In genomic region chr12:39341179-39341578, GRCh38 we compare ENCODE assay signal across 15 cellular contexts.
DNase-seq lines count a peak whose midpoint lies in the region; ATAC-seq, FAIRE-seq and TF ChIP-seq lines count a peak whose summit lies in the region.
"Had no signal": no experiment of that assay in that cellular context is flagged by ENCODE, and none has a peak within 500 bp of the region (broad histone marks: within the 10 kb centered on the region; RNA-seq: fewer than 3 reads in every experiment).

No MANE protein-coding gene starts in this region.

- no peak for FAIRE-seq in urothelium cell line (lab: Jason Lieb, UNC)

- H3K27me3 ChIP-seq in OCI-LY3 (ENCODE audit: low read depth, low read length), result no peaks in the 10 kb centered on the region
- no peaks in the 10 kb centered on the region for H3K27me3 ChIP-seq in CD4-positive, alpha-beta memory T cell (ENCODE audit: insufficient read depth, low read length)
- H3K27me3 ChIP-seq: suprapubic skin had no signal

- CTCF ChIA-PET in activated CD4-positive, alpha-beta memory T cell treated with anti-CD3 and anti-CD28 coated beads for 36 hours (lab: Charles Lee), result no interaction called here
- CTCF ChIA-PET in activated CD4-positive, alpha-beta memory T cell treated with anti-CD3 and anti-CD28 coated beads, Interleukin-2, amount 10 ng/mL, durations not matched to agents 7 days and 5 days (lab: Charles Lee), result no interaction called here
- CTCF ChIA-PET in CD4-positive, alpha-beta memory T cell (lab: Charles Lee; ENCODE audit: partially characterized antibody), result interaction anchor here (1.2 to 1.4 kb wide), 2 partner anchors 8 to 18 kb away, joined by 3 read pairs; no protein-coding TSS in a partner anchor

- no peak overlapping the region for H3K4me3 Mint-ChIP-seq in activated CD4-positive, alpha-beta memory T cell treated with anti-CD3 and anti-CD28 coated beads for 36 hours
- H3K4me3 Mint-ChIP-seq in activated CD4-positive, alpha-beta memory T cell treated with anti-CD3 and anti-CD28 coated beads, Interleukin-2, amount 10 ng/mL, durations not matched to agents 7 days and 5 days, result no peak overlapping the region
- H3K4me3 Mint-ChIP-seq in stimulated activated memory B cell treated with anti-CD40 and anti-IgM and Interleukin-4, amounts not matched to agents 10 μg/mL and 1 μg/mL and 100 μg/mL, for 72 hours, result no peak overlapping the region
- no peak overlapping the region for H3K4me3 Mint-ChIP-seq in CD4-positive, alpha-beta memory T cell

- no peak overlapping the region for H3K4me3 ChIP-seq in OCI-LY3 (ENCODE audit: low read length)
- H3K4me3 ChIP-seq in CD4-positive, alpha-beta memory T cell (ENCODE audit: low read length in 2 of 2), result no peak overlapping the region
- H3K4me3 ChIP-seq: suprapubic skin had no signal

- no peaks in the 10 kb centered on the region for H3K9me3 Mint-ChIP-seq in activated CD4-positive, alpha-beta memory T cell treated with anti-CD3 and anti-CD28 coated beads for 36 hours
- no peaks in the 10 kb centered on the region for H3K9me3 Mint-ChIP-seq in activated CD4-positive, alpha-beta memory T cell treated with anti-CD3 and anti-CD28 coated beads, Interleukin-2, amount 10 ng/mL, durations not matched to agents 7 days and 5 days
- H3K9me3 Mint-ChIP-seq in stimulated activated memory B cell treated with anti-CD40 and anti-IgM and Interleukin-4, amounts not matched to agents 10 μg/mL and 1 μg/mL and 100 μg/mL, for 72 hours, result no peaks in the 10 kb centered on the region
- no peaks in the 10 kb centered on the region for H3K9me3 Mint-ChIP-seq in CD4-positive, alpha-beta memory T cell

- H3K27me3 Mint-ChIP-seq in activated CD4-positive, alpha-beta memory T cell treated with anti-CD3 and anti-CD28 coated beads for 36 hours, result no peaks in the 10 kb centered on the region
- no peaks in the 10 kb centered on the region for H3K27me3 Mint-ChIP-seq in activated CD4-positive, alpha-beta memory T cell treated with anti-CD3 and anti-CD28 coated beads, Interleukin-2, amount 10 ng/mL, durations not matched to agents 7 days and 5 days
- no peaks in the 10 kb centered on the region for H3K27me3 Mint-ChIP-seq in stimulated activated memory B cell treated with anti-CD40 and anti-IgM and Interleukin-4, amounts not matched to agents 10 μg/mL and 1 μg/mL and 100 μg/mL, for 72 hours
- no peaks in the 10 kb centered on the region for H3K27me3 Mint-ChIP-seq in CD4-positive, alpha-beta memory T cell

- H3K27ac ChIP-seq in OCI-LY3 (ENCODE audit: low read length), result no peak overlapping the region
- no peak overlapping the region for H3K27ac ChIP-seq in CD4-positive, alpha-beta memory T cell (ENCODE audit: low read depth, low read length)
- H3K27ac ChIP-seq: suprapubic skin had no signal

- no peak overlapping the region for H2AFZ ChIP-seq in OCI-LY3 (ENCODE audit: low read depth, low read length)

- TF ChIP-seq CTCF in OCI-LY3 (IDR thresholded peaks at IDR 0.05; ENCODE audit: low read depth, low read length), result no peak

- no peaks in the 10 kb centered on the region for H3K9me3 ChIP-seq in OCI-LY3 (ENCODE audit: insufficient read depth, low read length)
- no peaks in the 10 kb centered on the region for H3K9me3 ChIP-seq in CD4-positive, alpha-beta memory T cell (ENCODE audit: control insufficient read depth in 1 of 2, low read length in 2 of 2)
- H3K9me3 ChIP-seq: suprapubic skin had no signal

- ATAC-seq in HG02588 (IDR thresholded peaks at IDR 0.05; ENCODE audit: unreplicated experiment), result peak; percentile 80
- peak; percentile 44 for ATAC-seq in stimulated activated memory B cell treated with anti-CD40 and anti-IgM and Interleukin-4, amounts not matched to agents 10 μg/mL and 1 μg/mL and 100 μg/mL, for 72 hours
- ATAC-seq: Panc1 had no signal

- POLR2A ChIA-PET in activated CD4-positive, alpha-beta memory T cell treated with anti-CD3 and anti-CD28 coated beads for 36 hours (lab: Charles Lee), result no interaction called here
- POLR2A ChIA-PET in activated CD4-positive, alpha-beta memory T cell treated with anti-CD3 and anti-CD28 coated beads, Interleukin-2, amount 10 ng/mL, durations not matched to agents 7 days and 5 days (lab: Charles Lee), result no interaction called here
- POLR2A ChIA-PET in CD4-positive, alpha-beta memory T cell (lab: Charles Lee; ENCODE audit: partially characterized antibody), result no interaction called here

- peaks cover 15% of the 10 kb centered on the region for H3K36me3 Mint-ChIP-seq in activated CD4-positive, alpha-beta memory T cell treated with anti-CD3 and anti-CD28 coated beads for 36 hours
- H3K36me3 Mint-ChIP-seq in activated CD4-positive, alpha-beta memory T cell treated with anti-CD3 and anti-CD28 coated beads, Interleukin-2, amount 10 ng/mL, durations not matched to agents 7 days and 5 days (ENCODE audit: low read depth), result peaks cover 20% of the 10 kb centered on the region
- H3K36me3 Mint-ChIP-seq in stimulated activated memory B cell treated with anti-CD40 and anti-IgM and Interleukin-4, amounts not matched to agents 10 μg/mL and 1 μg/mL and 100 μg/mL, for 72 hours, result peaks cover 6% of the 10 kb centered on the region
- peaks cover 13 to 18% of the 10 kb centered on the region in 2 donors for H3K36me3 Mint-ChIP-seq in CD4-positive, alpha-beta memory T cell

- no peaks in the 10 kb centered on the region for H4K20me1 ChIP-seq in OCI-LY3 (ENCODE audit: insufficient read depth, low read length)

- H3K9ac ChIP-seq in OCI-LY3 (ENCODE audit: low read length), result no peak overlapping the region

- peaks cover 16% of the 10 kb centered on the region for H3K4me1 ChIP-seq in OCI-LY3 (ENCODE audit: low read length)
- H3K4me1 ChIP-seq in CD4-positive, alpha-beta memory T cell (ENCODE audit: insufficient read depth, low read length), result no peaks in the 10 kb centered on the region
- H3K4me1 ChIP-seq: suprapubic skin had no signal

- peaks cover 16% of the 10 kb centered on the region for H3K4me1 Mint-ChIP-seq in activated CD4-positive, alpha-beta memory T cell treated with anti-CD3 and anti-CD28 coated beads for 36 hours (ENCODE audit: low read depth)
- H3K4me1 Mint-ChIP-seq in activated CD4-positive, alpha-beta memory T cell treated with anti-CD3 and anti-CD28 coated beads, Interleukin-2, amount 10 ng/mL, durations not matched to agents 7 days and 5 days, result peaks cover 4% of the 10 kb centered on the region
- H3K4me1 Mint-ChIP-seq in stimulated activated memory B cell treated with anti-CD40 and anti-IgM and Interleukin-4, amounts not matched to agents 10 μg/mL and 1 μg/mL and 100 μg/mL, for 72 hours, result no peaks in the 10 kb centered on the region
- peaks cover 0 to 2% (median 0%) of the 10 kb centered on the region in 4 donors for H3K4me1 Mint-ChIP-seq in CD4-positive, alpha-beta memory T cell

- H3K27ac Mint-ChIP-seq in activated CD4-positive, alpha-beta memory T cell treated with anti-CD3 and anti-CD28 coated beads for 36 hours, result peak overlapping the region; percentile 23
- no peak overlapping the region for H3K27ac Mint-ChIP-seq in activated CD4-positive, alpha-beta memory T cell treated with anti-CD3 and anti-CD28 coated beads, Interleukin-2, amount 10 ng/mL, durations not matched to agents 7 days and 5 days
- H3K27ac Mint-ChIP-seq in stimulated activated memory B cell treated with anti-CD40 and anti-IgM and Interleukin-4, amounts not matched to agents 10 μg/mL and 1 μg/mL and 100 μg/mL, for 72 hours, result no peak overlapping the region
- peak overlapping the region in 1 of 7 donors; percentile 18 for H3K27ac Mint-ChIP-seq in CD4-positive, alpha-beta memory T cell

- DNase-seq in activated CD4-positive, alpha-beta memory T cell treated with anti-CD3 and anti-CD28 coated beads for 36 hours, result no peak
- DNase-seq in activated CD4-positive, alpha-beta memory T cell treated with anti-CD3 and anti-CD28 coated beads, Interleukin-2, amount 10 ng/mL, durations not matched to agents 7 days and 5 days, result no peak
- no peak for DNase-seq in urothelium cell line (ENCODE audit: low spot score)
- no peak for DNase-seq in stimulated activated naive CD4-positive, alpha-beta T cell (lab: John Stamatoyannopoulos, UW)
- no peak for DNase-seq in CD4-positive, alpha-beta memory T cell
- DNase-seq: DMS 273 treated with DMSO at 0.1 percent for 48 hours; hypothalamus; midbrain; NCI-H345; stimulated activated CD4-positive, alpha-beta T cell treated with anti-CD3 and anti-CD28 coated beads, Interleukin-4, amount 100 ng/mL, for 4 hours had no signal

- intact Hi-C loops in activated CD4-positive, alpha-beta memory T cell treated with anti-CD3 and anti-CD28 coated beads for 36 hours (cut with micrococcal nuclease), result loop anchor here (1.0 to 5.0 kb wide), 4 partner anchors 32 to 126 kb away; partner anchors contain the start of gene KIF21A
- intact Hi-C loops in CD4-positive, alpha-beta memory T cell (cut with micrococcal nuclease), result no loop called here

- no peaks in the 10 kb centered on the region for H3K36me3 ChIP-seq in OCI-LY3 (replicated peaks; ENCODE audit: low read depth, low read length)
- H3K36me3 ChIP-seq in CD4-positive, alpha-beta memory T cell (ENCODE audit: insufficient read depth, low read length), result no peaks in the 10 kb centered on the region

- no peaks in the 10 kb centered on the region for H3K79me2 ChIP-seq in OCI-LY3 (ENCODE audit: low read length)

- H3K4me2 ChIP-seq in OCI-LY3 (ENCODE audit: low read length), result peak overlapping the region; percentile 29
